1 cellular context compared by ENCODE assay signal in the genomic region with DNA sequence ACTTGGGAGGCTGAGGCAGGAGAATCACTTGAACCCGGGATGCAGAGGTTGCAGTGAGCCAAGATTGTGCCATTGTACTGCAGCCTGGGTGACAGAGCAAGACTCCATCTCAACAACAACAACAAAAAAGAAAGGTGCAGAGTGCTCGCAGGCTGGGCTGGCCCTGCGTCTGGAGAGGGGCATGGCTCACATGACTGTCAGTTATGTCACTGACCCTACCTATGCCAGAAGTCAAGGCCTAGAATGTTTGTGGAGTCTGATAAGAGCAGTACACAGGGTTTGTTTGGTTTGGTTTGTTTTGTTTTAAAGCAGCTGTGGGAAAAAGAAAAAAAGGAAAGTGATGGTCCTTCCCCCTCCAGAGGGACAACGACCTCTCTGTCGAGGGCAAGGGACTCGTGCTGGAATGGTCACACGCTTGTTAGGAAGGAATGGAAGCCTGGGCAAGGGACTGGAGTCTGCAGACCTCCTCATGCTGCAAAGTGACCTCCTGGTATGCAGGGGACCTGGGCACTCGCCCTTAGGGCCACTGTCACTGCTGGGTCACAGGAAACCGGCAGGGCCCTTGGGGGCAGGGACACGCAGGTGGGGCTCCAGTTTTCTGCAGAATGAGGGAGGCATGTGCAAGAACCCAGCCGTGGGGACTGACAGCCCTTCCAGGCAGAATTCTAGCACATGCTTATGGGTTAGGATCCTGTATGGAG.
TF ChIP-seq lines count a peak whose summit lies in the region.

No MANE protein-coding gene starts in this region.

TF ChIP-seq in HepG2, 621 proteins besides CTCF, POLR2A, EP300 and RAD21 (continued from another document and continues in another):
- TF ChIP-seq PBX3 (CRISPR knock-in tag; IDR thresholded peaks at IDR 0.05; ENCODE audit: borderline replicate concordance) (no peak), SAP130 (CRISPR knock-in tag; IDR thresholded peaks at IDR 0.05; ENCODE audit: low read depth) (peak; percentile 99), SMAD9 (CRISPR knock-in tag; IDR thresholded peaks at IDR 0.05) (no peak), MAFK (conservative IDR thresholded peaks at IDR 0.05 in 1 of 2, IDR thresholded peaks at IDR 0.05 in 1 of 2; ENCODE audit: low read length in 2 of 2) (no peak), GLI4 (CRISPR knock-in tag; IDR thresholded peaks at IDR 0.05; ENCODE audit: borderline replicate concordance) (no peak), ZNF556 (CRISPR knock-in tag; IDR thresholded peaks at IDR 0.05; ENCODE audit: borderline replicate concordance) (peak; percentile 80; the same call in 1 of the 2 replicates), ATM (IDR thresholded peaks at IDR 0.05; ENCODE audit: borderline replicate concordance) (peak; percentile 75; the same call in 1 of the 2 replicates), SALL2 (CRISPR knock-in tag; IDR thresholded peaks at IDR 0.05) (no peak; the same call in 1 of the 2 replicates), ZNF33A (CRISPR knock-in tag; IDR thresholded peaks at IDR 0.05; ENCODE audit: borderline replicate concordance) (peak; percentile 69; the same call in 1 of the 2 replicates), BHLHE40 (IDR thresholded peaks at IDR 0.05; ENCODE audit: low read length) (peak; percentile 84), HHEX (CRISPR knock-in tag; IDR thresholded peaks at IDR 0.05) (peak; percentile 91), ZFP37 (CRISPR knock-in tag; IDR thresholded peaks at IDR 0.05; ENCODE audit: borderline replicate concordance) (peak; percentile 91), ZKSCAN8 (CRISPR knock-in tag; IDR thresholded peaks at IDR 0.05; ENCODE audit: borderline replicate concordance) (peak; percentile 97), CAMTA2 (CRISPR knock-in tag; IDR thresholded peaks at IDR 0.05; ENCODE audit: borderline replicate concordance) (no peak), E2F5 (CRISPR knock-in tag; conservative IDR thresholded peaks at IDR 0.05) (no peak), MXD3 (CRISPR knock-in tag; IDR thresholded peaks at IDR 0.05) (no peak), FIP1L1 (IDR thresholded peaks at IDR 0.05; ENCODE audit: borderline replicate concordance, insufficient read depth, low read depth, low read length) (no peak), ZBTB1 (CRISPR knock-in tag; IDR thresholded peaks at IDR 0.05; ENCODE audit: borderline replicate concordance) (no peak), GATAD1 (CRISPR knock-in tag; IDR thresholded peaks at IDR 0.05) (peak; percentile 83), CC2D1A (CRISPR knock-in tag; IDR thresholded peaks at IDR 0.05) (no peak), ZNF883 (CRISPR knock-in tag; IDR thresholded peaks at IDR 0.05; ENCODE audit: not compliant biosample characterization) (peak; percentile 66), NAIF1 (CRISPR knock-in tag; IDR thresholded peaks at IDR 0.05; ENCODE audit: borderline replicate concordance) (peak; percentile 60; the same call in 1 of the 2 replicates), MXD4 (CRISPR knock-in tag; IDR thresholded peaks at IDR 0.05) (peak; percentile 91), ZNF878 (CRISPR knock-in tag; IDR thresholded peaks at IDR 0.05) (peak; percentile 99), ZNF44 (CRISPR knock-in tag; IDR thresholded peaks at IDR 0.05) (0 out of 2 replicates have a peak, but pooled peaks have one; percentile 82), ZSCAN20 (CRISPR knock-in tag; IDR thresholded peaks at IDR 0.05; ENCODE audit: borderline replicate concordance) (no peak), ZNF343 (CRISPR knock-in tag; IDR thresholded peaks at IDR 0.05) (no peak), ZSCAN12 (CRISPR knock-in tag; IDR thresholded peaks at IDR 0.05) (no peak), ZNF276 (CRISPR knock-in tag; IDR thresholded peaks at IDR 0.05; ENCODE audit: low read depth) (no peak), ZNF326 (CRISPR knock-in tag; IDR thresholded peaks at IDR 0.05; ENCODE audit: borderline replicate concordance) (no peak), ZBTB20 (CRISPR knock-in tag; IDR thresholded peaks at IDR 0.05; ENCODE audit: borderline replicate concordance, low read depth) (peak; percentile 90; the same call in 1 of the 2 replicates), RCOR2 (CRISPR knock-in tag; IDR thresholded peaks at IDR 0.05) (peak; percentile 98), ZNF468 (CRISPR knock-in tag; IDR thresholded peaks at IDR 0.05) (peak; percentile 87; the same call in 1 of the 2 replicates), PAXIP1 (CRISPR knock-in tag; conservative IDR thresholded peaks at IDR 0.05) (peak; percentile 98)
- TF ChIP-seq, protein P1, sequence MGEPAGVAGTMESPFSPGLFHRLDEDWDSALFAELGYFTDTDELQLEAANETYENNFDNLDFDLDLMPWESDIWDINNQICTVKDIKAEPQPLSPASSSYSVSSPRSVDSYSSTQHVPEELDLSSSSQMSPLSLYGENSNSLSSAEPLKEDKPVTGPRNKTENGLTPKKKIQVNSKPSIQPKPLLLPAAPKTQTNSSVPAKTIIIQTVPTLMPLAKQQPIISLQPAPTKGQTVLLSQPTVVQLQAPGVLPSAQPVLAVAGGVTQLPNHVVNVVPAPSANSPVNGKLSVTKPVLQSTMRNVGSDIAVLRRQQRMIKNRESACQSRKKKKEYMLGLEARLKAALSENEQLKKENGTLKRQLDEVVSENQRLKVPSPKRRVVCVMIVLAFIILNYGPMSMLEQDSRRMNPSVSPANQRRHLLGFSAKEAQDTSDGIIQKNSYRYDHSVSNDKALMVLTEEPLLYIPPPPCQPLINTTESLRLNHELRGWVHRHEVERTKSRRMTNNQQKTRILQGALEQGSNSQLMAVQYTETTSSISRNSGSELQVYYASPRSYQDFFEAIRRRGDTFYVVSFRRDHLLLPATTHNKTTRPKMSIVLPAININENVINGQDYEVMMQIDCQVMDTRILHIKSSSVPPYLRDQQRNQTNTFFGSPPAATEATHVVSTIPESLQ (CRISPR knock-in tag; conservative IDR thresholded peaks at IDR 0.05), result peak; percentile 74; the same call in 1 of the 2 replicates
- TF ChIP-seq, protein P2, sequence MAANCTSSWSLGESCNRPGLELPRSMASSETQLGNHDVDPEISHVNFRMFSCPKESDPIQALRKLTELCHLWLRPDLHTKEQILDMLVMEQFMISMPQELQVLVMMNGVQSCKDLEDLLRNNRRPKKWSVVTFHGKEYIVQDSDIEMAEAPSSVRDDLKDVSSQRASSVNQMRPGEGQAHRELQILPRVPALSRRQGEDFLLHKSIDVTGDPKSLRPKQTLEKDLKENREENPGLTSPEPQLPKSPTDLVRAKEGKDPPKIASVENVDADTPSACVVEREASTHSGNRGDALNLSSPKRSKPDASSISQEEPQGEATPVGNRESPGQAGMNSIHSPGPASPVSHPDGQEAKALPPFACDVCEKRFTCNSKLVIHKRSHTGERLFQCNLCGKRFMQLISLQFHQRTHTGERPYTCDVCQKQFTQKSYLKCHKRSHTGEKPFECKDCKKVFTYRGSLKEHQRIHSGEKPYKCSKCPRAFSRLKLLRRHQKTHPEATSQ (CRISPR knock-in tag; IDR thresholded peaks at IDR 0.05; ENCODE audit: borderline replicate concordance), result peak; percentile 95; the same call in 1 of the 2 replicates
- TF ChIP-seq, protein P3, sequence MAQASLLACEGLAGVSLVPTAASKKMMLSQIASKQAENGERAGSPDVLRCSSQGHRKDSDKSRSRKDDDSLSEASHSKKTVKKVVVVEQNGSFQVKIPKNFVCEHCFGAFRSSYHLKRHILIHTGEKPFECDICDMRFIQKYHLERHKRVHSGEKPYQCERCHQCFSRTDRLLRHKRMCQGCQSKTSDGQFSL (CRISPR knock-in tag; IDR thresholded peaks at IDR 0.05), result no peak
- TF ChIP-seq, protein P4, sequence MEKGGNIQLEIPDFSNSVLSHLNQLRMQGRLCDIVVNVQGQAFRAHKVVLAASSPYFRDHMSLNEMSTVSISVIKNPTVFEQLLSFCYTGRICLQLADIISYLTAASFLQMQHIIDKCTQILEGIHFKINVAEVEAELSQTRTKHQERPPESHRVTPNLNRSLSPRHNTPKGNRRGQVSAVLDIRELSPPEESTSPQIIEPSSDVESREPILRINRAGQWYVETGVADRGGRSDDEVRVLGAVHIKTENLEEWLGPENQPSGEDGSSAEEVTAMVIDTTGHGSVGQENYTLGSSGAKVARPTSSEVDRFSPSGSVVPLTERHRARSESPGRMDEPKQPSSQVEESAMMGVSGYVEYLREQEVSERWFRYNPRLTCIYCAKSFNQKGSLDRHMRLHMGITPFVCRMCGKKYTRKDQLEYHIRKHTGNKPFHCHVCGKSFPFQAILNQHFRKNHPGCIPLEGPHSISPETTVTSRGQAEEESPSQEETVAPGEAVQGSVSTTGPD (CRISPR knock-in tag; IDR thresholded peaks at IDR 0.05), result peak; percentile 95
- TF ChIP-seq, protein P5, sequence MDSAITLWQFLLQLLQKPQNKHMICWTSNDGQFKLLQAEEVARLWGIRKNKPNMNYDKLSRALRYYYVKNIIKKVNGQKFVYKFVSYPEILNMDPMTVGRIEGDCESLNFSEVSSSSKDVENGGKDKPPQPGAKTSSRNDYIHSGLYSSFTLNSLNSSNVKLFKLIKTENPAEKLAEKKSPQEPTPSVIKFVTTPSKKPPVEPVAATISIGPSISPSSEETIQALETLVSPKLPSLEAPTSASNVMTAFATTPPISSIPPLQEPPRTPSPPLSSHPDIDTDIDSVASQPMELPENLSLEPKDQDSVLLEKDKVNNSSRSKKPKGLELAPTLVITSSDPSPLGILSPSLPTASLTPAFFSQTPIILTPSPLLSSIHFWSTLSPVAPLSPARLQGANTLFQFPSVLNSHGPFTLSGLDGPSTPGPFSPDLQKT (CRISPR knock-in tag; IDR thresholded peaks at IDR 0.05; ENCODE audit: borderline replicate concordance), result no peak
- TF ChIP-seq, protein P6, sequence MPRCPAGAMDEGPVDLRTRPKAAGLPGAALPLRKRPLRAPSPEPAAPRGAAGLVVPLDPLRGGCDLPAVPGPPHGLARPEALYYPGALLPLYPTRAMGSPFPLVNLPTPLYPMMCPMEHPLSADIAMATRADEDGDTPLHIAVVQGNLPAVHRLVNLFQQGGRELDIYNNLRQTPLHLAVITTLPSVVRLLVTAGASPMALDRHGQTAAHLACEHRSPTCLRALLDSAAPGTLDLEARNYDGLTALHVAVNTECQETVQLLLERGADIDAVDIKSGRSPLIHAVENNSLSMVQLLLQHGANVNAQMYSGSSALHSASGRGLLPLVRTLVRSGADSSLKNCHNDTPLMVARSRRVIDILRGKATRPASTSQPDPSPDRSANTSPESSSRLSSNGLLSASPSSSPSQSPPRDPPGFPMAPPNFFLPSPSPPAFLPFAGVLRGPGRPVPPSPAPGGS (CRISPR knock-in tag; IDR thresholded peaks at IDR 0.05), result peak; percentile 91
